ENCODE assay signal across 11 cellular contexts in the genomic region with DNA sequence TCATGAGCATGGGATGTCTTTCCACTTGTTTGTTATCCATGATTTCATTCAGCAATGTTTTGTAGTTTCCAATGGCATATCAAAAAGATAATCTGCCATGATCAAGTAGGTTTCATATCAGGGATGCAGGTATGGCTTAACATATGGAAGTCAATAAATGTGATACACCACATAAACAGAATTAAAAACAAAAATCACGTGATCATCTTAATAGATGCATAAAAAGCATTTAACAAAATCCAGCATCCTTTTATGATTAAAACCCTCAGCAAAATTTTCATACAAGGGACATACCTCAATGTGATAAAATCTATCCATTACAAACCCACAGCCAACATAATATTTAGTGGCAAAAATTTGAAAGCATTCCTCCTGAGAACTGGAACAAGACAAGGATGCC.
"Had no signal": no experiment of that assay in that cellular context is flagged by ENCODE, and none has a peak within 500 bp of the region (broad histone marks: within the 10 kb centered on the region; RNA-seq: fewer than 3 reads in every experiment).

No MANE protein-coding gene starts in this region.

- H3K27ac ChIP-seq: GM23248 had no signal

- H3K4me2 ChIP-seq: GM23338 had no signal

- H3K9me3 ChIP-seq: HAP-1 had no signal

- H3K36me3 ChIP-seq: HAP-1 had no signal

- H3K4me3 ChIP-seq: GM23248, GM23338, HAP-1 had no signal

- H3K9ac ChIP-seq: GM23248 had no signal

- ATAC-seq: GM23338, HCT116 had no signal

- H2AFZ ChIP-seq: GM23248, GM23338 had no signal

- DNase-seq: GM23248, GOT3, H7, H9, HCEC 1CT, HFFc6 had no signal

- FAIRE-seq: H1, H54 had no signal

- H3K4me1 ChIP-seq: HAP-1 had no signal
